Comparison of ENCODE assay signal across 32 cellular contexts in the genomic region with DNA sequence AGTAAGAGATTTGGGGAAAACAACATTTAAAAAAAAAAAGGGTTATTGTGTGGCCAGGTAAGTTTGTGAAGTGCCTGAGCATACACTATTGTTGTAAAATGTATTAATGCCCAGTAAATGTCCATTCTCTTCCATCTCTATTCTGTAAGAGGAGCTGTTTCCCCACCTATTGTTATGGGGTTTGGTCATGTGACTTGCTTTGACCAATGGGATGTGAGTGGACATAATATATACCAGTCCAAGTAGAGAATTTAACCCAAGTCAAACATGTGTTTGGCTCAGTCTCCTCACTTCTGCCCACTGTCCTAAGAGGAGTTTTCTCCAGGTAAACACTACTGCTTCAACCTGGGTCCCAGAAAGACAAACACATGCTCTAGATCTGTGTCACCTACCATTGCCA.
"Had no signal": no experiment of that assay in that cellular context is flagged by ENCODE, and none has a peak within 500 bp of the region (broad histone marks: within the 10 kb centered on the region; RNA-seq: fewer than 3 reads in every experiment).

No MANE protein-coding gene starts in this region.

- FAIRE-seq: RCC 7860 had no signal

- H3K4me2 ChIP-seq: PC-9 had no signal

- H3K36me3 ChIP-seq: brain microvascular endothelial cell, WERI-Rb-1 had no signal

- H3K27ac ChIP-seq: brain microvascular endothelial cell, PC-9, RWPE1, WERI-Rb-1 had no signal

- H3K4me3 ChIP-seq: PC-9 had no signal

- H2AFZ ChIP-seq: PC-9 had no signal

- H3K27me3 ChIP-seq: brain microvascular endothelial cell had no signal

- DNase-seq: activated CD4-positive, alpha-beta T cell treated with anti-CD3 and anti-CD28 coated beads, Interleukin-2, amount 10 ng/mL, durations not matched to agents 24 days and 14 days; activated CD4-positive, alpha-beta T cell treated with anti-CD3 and anti-CD28 coated beads, Interleukin-2, amount 50 U/mL, for 4 hours; activated CD8-positive, alpha-beta T cell treated with anti-CD3 and anti-CD28 coated beads for 36 hours; activated effector memory CD4-positive, alpha-beta T cell treated with anti-CD3 and anti-CD28 coated beads, Interleukin-2, amount 50 U/mL, for 16 hours; activated naive CD4-positive, alpha-beta T cell; activated naive CD4-positive, alpha-beta T cell treated with anti-CD3 and anti-CD28 coated beads, Interleukin-2, amount 50 U/mL, for 16 hours; activated naive CD8-positive, alpha-beta T cell treated with anti-CD3 and anti-CD28 coated beads for 36 hours; activated T-cell treated with anti-CD3 and anti-CD28 coated beads, Interleukin-2, amount 50 U/mL, for 1 hour; activated T-cell treated with anti-CD3 and anti-CD28 coated beads, Interleukin-2, amount 50 U/mL, for 72 hours; amniotic stem cell; aorta; brain microvascular endothelial cell; Kasumi-1; MM.1S; MV-4-11; NCI-H1105; NCI-H1417 treated with DMSO at 0.1 percent for 48 hours; NCI-H187 treated with DMSO at 0.1 percent for 48 hours; NCI-H2107; NCI-H2171; NCI-H510A; NCI-H748 treated with DMSO at 0.1 percent for 48 hours; NK-92 treated with Interleukin-12 subunit alpha and Interleukin-12 subunit beta, amount 100 ng/mL, for 24 hours; PC-9; SIG-M5; SW 1271; T1000; WERI-Rb-1 had no signal

- ATAC-seq: activated CD8-positive, alpha-beta T cell treated with anti-CD3 and anti-CD28 coated beads for 36 hours; activated T-cell treated with anti-CD3 and anti-CD28 coated beads, Interleukin-2, amount 50 U/mL, for 72 hours; activated T-helper 17 cell treated with anti-CD3 and anti-CD28 coated beads, Interleukin-2, amount 50 U/mL, for 72 hours; Right ventricle myocardium inferior had no signal
